ENCODE assay signal across 15 cellular contexts in genomic region chr6:169587992-169588391, GRCh38.
DNase-seq lines count a peak whose midpoint lies in the region; ATAC-seq, FAIRE-seq and TF ChIP-seq lines count a peak whose summit lies in the region.
"Had no signal": no experiment of that assay in that cellular context is flagged by ENCODE, and none has a peak within 500 bp of the region (broad histone marks: within the 10 kb centered on the region; RNA-seq: fewer than 3 reads in every experiment).

No MANE protein-coding gene starts in this region.

- no peak for TF ChIP-seq RAD21 in IMR-90 (IDR thresholded peaks at IDR 0.05; ENCODE audit: low read length)

- H3K4me3 ChIP-seq in IMR-90 (ENCODE audit: insufficient read depth, low read depth, low read length) (no peak overlapping the region), esophagus muscularis mucosa (no peak overlapping the region)
- H3K4me3 ChIP-seq: GM23338 had no signal

- peak; percentile 67 for DNase-seq in IMR-90
- DNase-seq in amniotic epithelial cell (ENCODE audit: low read depth) = peak; percentile 70
- peak; percentile 18 for DNase-seq in fibroblast of peridontal ligament (ENCODE audit: extremely low read depth)
- DNase-seq in naive B cell = no peak
- no peak for DNase-seq in D721Med (ENCODE audit: insufficient read length, low spot score)
- DNase-seq in esophagus muscularis mucosa (ENCODE audit: extremely low spot score) = no peak
- no peak for DNase-seq in GM10248 (ENCODE audit: extremely low spot score)
- DNase-seq: Caco-2; CD8-positive, alpha-beta memory T cell; DMS53; GF-D8; H7 had no signal

- no peak overlapping the region for H3K23ac ChIP-seq in IMR-90 (ENCODE audit: low read depth, low read length)

- no peak overlapping the region for H3K14ac ChIP-seq in IMR-90 (replicated peaks; ENCODE audit: low read depth, low read length)

- no peak overlapping the region for H3K9ac ChIP-seq in IMR-90 (ENCODE audit: low read depth, low read length)

- peaks cover 0 to 4% of the 10 kb centered on the region in 2 donors for H3K36me3 Mint-ChIP-seq in naive B cell
- H3K36me3 Mint-ChIP-seq: CD14-positive monocyte had no signal

- no peak overlapping the region for H2AK5ac ChIP-seq in IMR-90 (ENCODE audit: low read depth, low read length)

- H3K27ac Mint-ChIP-seq in naive B cell = peak overlapping the region in 5 of 6 donors; percentile 33 to 87 (median 83)
- H3K27ac Mint-ChIP-seq: CD14-positive monocyte, GM23338 had no signal

- H4K91ac ChIP-seq in IMR-90 (ENCODE audit: insufficient read depth, low read depth, low read length) = no peak overlapping the region

- no peaks in the 10 kb centered on the region for H3K27me3 Mint-ChIP-seq in naive B cell
- H3K27me3 Mint-ChIP-seq: CD8-positive, alpha-beta memory T cell had no signal

- TF ChIP-seq EP300 in esophagus muscularis mucosa (IDR thresholded peaks at IDR 0.05) = no peak

- no peak overlapping the region for H4K8ac ChIP-seq in IMR-90 (ENCODE audit: low read depth in 2 of 2, low read length in 2 of 2)

- CTCF ChIA-PET in IMR-90 (lab: Yijun Ruan, JAX) (no interaction called here), GM10248 (lab: Yijun Ruan, JAX) (no interaction called here)

- TF ChIP-seq POLR2A in IMR-90 (IDR thresholded peaks at IDR 0.05; ENCODE audit: low read depth, low read length) = no peak
- no peak for TF ChIP-seq POLR2A in esophagus muscularis mucosa (IDR thresholded peaks at IDR 0.05; ENCODE audit: low read depth)

- H2AFZ ChIP-seq in IMR-90 (replicated peaks; ENCODE audit: low read length, poor library complexity) = no peak overlapping the region
- H2AFZ ChIP-seq: GM23338 had no signal

- peak; percentile 73 for ATAC-seq in IMR-90 (ENCODE audit: low read depth)
- no peak for ATAC-seq in naive B cell (ENCODE audit: low read depth in 2 of 2)
- ATAC-seq: GM23338 had no signal

- H3K4me1 ChIP-seq in IMR-90 (ENCODE audit: control insufficient read depth, insufficient read depth, low read length) (peaks cover 5% of the 10 kb centered on the region), esophagus muscularis mucosa (peaks cover 0 to 17% (median 10%) of the 10 kb centered on the region in 4 donors)
- H3K4me1 ChIP-seq: Caco-2 had no signal

- TF ChIP-seq CTCF in IMR-90 (conservative IDR thresholded peaks at IDR 0.05; ENCODE audit: low read depth, low read length) = no peak
- no peak for TF ChIP-seq CTCF in D721Med (IDR thresholded peaks at IDR 0.05; ENCODE audit: insufficient read depth, missing control alignments)
- TF ChIP-seq CTCF in esophagus muscularis mucosa (IDR thresholded peaks at IDR 0.05) = no peak
- no peak for TF ChIP-seq CTCF in GM10248 (IDR thresholded peaks at IDR 0.05; ENCODE audit: control extremely low read depth, extremely low read depth, low read depth, missing control alignments)

- no peaks in the 10 kb centered on the region for H4K20me1 ChIP-seq in IMR-90 (ENCODE audit: insufficient read depth, low read length)

- H3K27me3 ChIP-seq in IMR-90 (ENCODE audit: control insufficient read depth, insufficient read depth, low read length) (no peaks in the 10 kb centered on the region), esophagus muscularis mucosa (no peaks in the 10 kb centered on the region)

- H3K4me1 Mint-ChIP-seq in naive B cell = peaks cover 55 to 80% (median 73%) of the 10 kb centered on the region in 3 donors
- H3K4me1 Mint-ChIP-seq: GM23338 had no signal

- H3K9me3 ChIP-seq in IMR-90 (ENCODE audit: control insufficient read depth, insufficient read depth, low read length) (no peaks in the 10 kb centered on the region), esophagus muscularis mucosa (no peaks in the 10 kb centered on the region)

- intact Hi-C loops in IMR-90 (cut with micrococcal nuclease) = loop anchor here (5.0 kb wide), 1 partner anchor 51 kb away; no protein-coding TSS in a partner anchor
- intact Hi-C loops in esophagus muscularis mucosa (cut with DNase I) = no loop called here

- no peak for FAIRE-seq in D721Med (lab: Jason Lieb, UNC)
- FAIRE-seq: A204.1 had no signal

- H3K79me1 ChIP-seq in IMR-90 (ENCODE audit: low read depth in 1 of 2, low read length in 2 of 2) = no peaks in the 10 kb centered on the region

- no peak overlapping the region for H4K5ac ChIP-seq in IMR-90 (ENCODE audit: low read depth, low read length)

- H3K56ac ChIP-seq in IMR-90 (ENCODE audit: extremely low read depth, insufficient read depth, low read length) = no peak overlapping the region

- no peak overlapping the region for H2BK5ac ChIP-seq in IMR-90 (ENCODE audit: low read depth, low read length, poor library complexity, severe bottlenecking)

- no TSS peak for BruUV-seq in IMR-90 (replicated peaks; lab: Mats Ljungman, UMichigan)

- H3K4me3 Mint-ChIP-seq in naive B cell = peak overlapping the region in 3 of 8 donors; percentile 24 to 62 (median 47)
- H3K4me3 Mint-ChIP-seq: CD14-positive monocyte; CD8-positive, alpha-beta memory T cell; GM23338 had no signal

- H3K18ac ChIP-seq in IMR-90 (ENCODE audit: low read depth, low read length) = peak overlapping the region; percentile 69; the same call in 1 of the 2 replicates

- H2AK9ac ChIP-seq in IMR-90 (replicated peaks; ENCODE audit: low read depth, low read length, poor library complexity) = no peak overlapping the region

- H2BK20ac ChIP-seq in IMR-90 (ENCODE audit: low read depth, low read length) = no peak overlapping the region

- H3K9me3 Mint-ChIP-seq in naive B cell = peaks cover 0 to 2% (median 0%) of the 10 kb centered on the region in 7 donors
- H3K9me3 Mint-ChIP-seq: CD8-positive, alpha-beta memory T cell; GM23338 had no signal

- H3K4me2 ChIP-seq in IMR-90 (ENCODE audit: low read depth, low read length) = no peak overlapping the region
- H3K4me2 ChIP-seq: GM23338 had no signal

- dilution Hi-C loops in IMR-90 (cut with HindIII; ENCODE audit: low sequenced_read_pairs, unreplicated experiment) = no loop called here

- POLR2A ChIA-PET in IMR-90 (lab: Charles Lee; ENCODE audit: unreplicated experiment) (no interaction called here), GM10248 (lab: Yijun Ruan, JAX) (no interaction called here)

- H3K27ac ChIP-seq in IMR-90 (ENCODE audit: insufficient read depth, low read length) (no peak overlapping the region), esophagus muscularis mucosa (replicated peaks in 1 of 4) (no peak overlapping the region)

- no peak overlapping the region for H3K4ac ChIP-seq in IMR-90 (ENCODE audit: low read depth, low read length)

- H2BK15ac ChIP-seq in IMR-90 (ENCODE audit: low read depth, low read length) = no peak overlapping the region

- no peaks in the 10 kb centered on the region for H3K36me3 ChIP-seq in IMR-90 (ENCODE audit: control insufficient read depth, insufficient read depth, low read length)
- no peaks in the 10 kb centered on the region for H3K36me3 ChIP-seq in esophagus muscularis mucosa

- no peaks in the 10 kb centered on the region for H3K9me1 ChIP-seq in IMR-90 (ENCODE audit: insufficient read depth, low read length)

- in situ Hi-C loops in IMR-90 (cut with MboI; ENCODE audit: low sequenced_read_pairs) = no loop called here

- WGBS in IMR-90 (ENCODE audit: extremely low coverage in 2 of 2, insufficient read length in 1 of 2), 2 experiments = no CpG with 5 or more reads among the region's 5 CpGs
- WGBS in esophagus muscularis mucosa = 95% methylated on average over 5 of the region's 5 CpGs

- H2BK120ac ChIP-seq in IMR-90 (ENCODE audit: low read depth, low read length) = no peak overlapping the region

TF ChIP-seq in IMR-90, 13 proteins besides CTCF, POLR2A, EP300 and RAD21:
- TF ChIP-seq CEBPB (IDR thresholded peaks at IDR 0.05; ENCODE audit: low read depth, low read length) (peak; percentile 41; the same call in 1 of the 2 replicates), MAZ (IDR thresholded peaks at IDR 0.05; ENCODE audit: borderline replicate concordance, low read depth, low read length) (no peak), NFE2L2 (IDR thresholded peaks at IDR 0.05; ENCODE audit: low read depth, low read length) (no peak), CHD1 (IDR thresholded peaks at IDR 0.05; ENCODE audit: low read depth, low read length) (no peak), RFX5 (IDR thresholded peaks at IDR 0.05; ENCODE audit: low read depth, low read length) (no peak), FOS (IDR thresholded peaks at IDR 0.05; ENCODE audit: low read depth, low read length) (no peak)

Comparison
In these comparisons a context has a peak if more than half of its experiments do, and no peak if none do; other contexts are left out.
1. DNase-seq: peak in IMR-90 (single experiment), amniotic epithelial cell (single experiment) and fibroblast of peridontal ligament (single experiment); none in naive B cell (single experiment), D721Med (single experiment), esophagus muscularis mucosa (single experiment) and GM10248 (single experiment).